6 cellular contexts compared by ENCODE assay signal in the genomic region with DNA sequence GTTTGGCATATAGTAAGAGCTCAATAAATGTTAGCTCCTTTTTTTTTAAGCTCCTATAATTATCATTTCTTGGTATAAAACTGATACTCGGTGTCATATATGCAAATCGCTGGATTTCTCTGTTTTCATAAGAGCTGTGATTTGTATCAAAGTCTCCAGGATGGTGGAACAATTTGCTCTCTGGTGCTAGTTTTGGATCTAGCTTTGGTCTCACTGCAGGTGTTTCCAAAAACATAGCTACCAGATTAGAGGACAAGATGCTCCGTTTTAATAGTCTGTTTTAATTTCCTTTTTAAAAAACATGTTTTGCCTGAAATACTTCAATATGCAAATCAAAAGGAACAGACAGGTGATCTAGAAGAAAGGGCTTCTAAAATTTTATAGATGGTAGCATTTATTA.
"Had no signal": no experiment of that assay in that cellular context is flagged by ENCODE, and none has a peak within 500 bp of the region (broad histone marks: within the 10 kb centered on the region; RNA-seq: fewer than 3 reads in every experiment).

No MANE protein-coding gene starts in this region.

- DNase-seq: IMR-90, KBM-7, KG1 had no signal

- FAIRE-seq: HepG2, HTR-8/SVneo, K562 had no signal
